In genomic region chr17:81925860-81926450, GRCh38 we compare ENCODE assay signal across 8 cellular contexts. TPM values are rescaled to one million over a fixed set of nuclear protein-coding genes. Genes with fewer than 3 reads are reported as not detected.
DNase-seq lines count a peak whose midpoint lies in the region; ATAC-seq and TF ChIP-seq lines count a peak whose summit lies in the region.

No MANE protein-coding gene starts in this region.

- H3K4me3 Mint-ChIP-seq in HFFc6: peak overlapping the region; percentile 91
- peak overlapping the region; percentile 95 to 97 for H3K4me3 Mint-ChIP-seq in activated T-cell treated with anti-CD3 and anti-CD28 coated beads, Interleukin-2, amount 50 U/mL, for 72 hours
- H3K4me3 Mint-ChIP-seq in stimulated activated memory B cell treated with anti-CD40 and anti-IgM and Interleukin-4, amounts not matched to agents 10 μg/mL and 1 μg/mL and 100 μg/mL, for 72 hours: peak overlapping the region; percentile 92

- peak overlapping the region; percentile 54 for H3K4me3 ChIP-seq in iPS-11a (ENCODE audit: low read depth, low read length)

- POLR2A ChIA-PET in GM10248 (lab: Yijun Ruan, JAX): interaction anchor here (0.5 to 1.5 kb wide), 4 partner anchors 9 to 374 kb away, joined by 3 to 8 read pairs (median 6); partner anchors contain the start of gene FAAP100

- no peak for DNase-seq in HFFc6
- DNase-seq in activated T-cell treated with anti-CD3 and anti-CD28 coated beads, Interleukin-2, amount 50 U/mL, for 72 hours: no peak
- DNase-seq in effector CD4-positive, alpha-beta T cell: no peak
- no peak for DNase-seq in GM10248 (ENCODE audit: extremely low spot score)
- DNase-seq in kidney tubule cell (ENCODE audit: low spot score): no peak
- DNase-seq in iPS-NIHi7 (ENCODE audit: extremely low spot score): no peak

- H3K27me3 Mint-ChIP-seq in HFFc6 (ENCODE audit: insufficient read depth): no peaks in the 10 kb centered on the region; the same call in 1 of the 2 replicates
- no peaks in the 10 kb centered on the region for H3K27me3 Mint-ChIP-seq in activated T-cell treated with anti-CD3 and anti-CD28 coated beads, Interleukin-2, amount 50 U/mL, for 72 hours (ENCODE audit: low read depth)
- H3K27me3 Mint-ChIP-seq in stimulated activated memory B cell treated with anti-CD40 and anti-IgM and Interleukin-4, amounts not matched to agents 10 μg/mL and 1 μg/mL and 100 μg/mL, for 72 hours: peaks cover 24% of the 10 kb centered on the region

- ATAC-seq in activated T-cell treated with anti-CD3 and anti-CD28 coated beads, Interleukin-2, amount 50 U/mL, for 72 hours (replicated peaks in 1 of 2): no peak
- no peak for ATAC-seq in stimulated activated memory B cell treated with anti-CD40 and anti-IgM and Interleukin-4, amounts not matched to agents 10 μg/mL and 1 μg/mL and 100 μg/mL, for 72 hours

- peaks cover 22% of the 10 kb centered on the region for H3K4me1 Mint-ChIP-seq in HFFc6 (ENCODE audit: low read depth)
- H3K4me1 Mint-ChIP-seq in activated T-cell treated with anti-CD3 and anti-CD28 coated beads, Interleukin-2, amount 50 U/mL, for 72 hours (ENCODE audit: low read depth): peaks cover 40% of the 10 kb centered on the region
- H3K4me1 Mint-ChIP-seq in stimulated activated memory B cell treated with anti-CD40 and anti-IgM and Interleukin-4, amounts not matched to agents 10 μg/mL and 1 μg/mL and 100 μg/mL, for 72 hours: peaks cover 36% of the 10 kb centered on the region

- H3K9me3 Mint-ChIP-seq in HFFc6: no peaks in the 10 kb centered on the region
- H3K9me3 Mint-ChIP-seq in activated T-cell treated with anti-CD3 and anti-CD28 coated beads, Interleukin-2, amount 50 U/mL, for 72 hours: no peaks in the 10 kb centered on the region
- H3K9me3 Mint-ChIP-seq in stimulated activated memory B cell treated with anti-CD40 and anti-IgM and Interleukin-4, amounts not matched to agents 10 μg/mL and 1 μg/mL and 100 μg/mL, for 72 hours: no peaks in the 10 kb centered on the region

- peaks cover 4% of the 10 kb centered on the region; the same call in 1 of the 2 replicates for H3K36me3 Mint-ChIP-seq in HFFc6 (ENCODE audit: low read depth)
- H3K36me3 Mint-ChIP-seq in activated T-cell treated with anti-CD3 and anti-CD28 coated beads, Interleukin-2, amount 50 U/mL, for 72 hours (ENCODE audit: insufficient read depth in 2 of 2): peaks cover 2% of the 10 kb centered on the region in 2 donors
- peaks cover 15% of the 10 kb centered on the region for H3K36me3 Mint-ChIP-seq in stimulated activated memory B cell treated with anti-CD40 and anti-IgM and Interleukin-4, amounts not matched to agents 10 μg/mL and 1 μg/mL and 100 μg/mL, for 72 hours

- CTCF ChIA-PET in GM10248 (lab: Yijun Ruan, JAX): interaction anchor here (1.1 to 2.7 kb wide), 6 partner anchors 9 to 104 kb away, joined by 4 to 9 read pairs (median 6); no protein-coding TSS in a partner anchor

- TF ChIP-seq CTCF in HFFc6 (IDR thresholded peaks at IDR 0.05): no peak
- no peak for TF ChIP-seq CTCF in GM10248 (IDR thresholded peaks at IDR 0.05; ENCODE audit: control extremely low read depth, extremely low read depth, low read depth, missing control alignments)

- peak overlapping the region; percentile 88 for H3K27ac Mint-ChIP-seq in HFFc6
- peak overlapping the region; percentile 92 for H3K27ac Mint-ChIP-seq in activated T-cell treated with anti-CD3 and anti-CD28 coated beads, Interleukin-2, amount 50 U/mL, for 72 hours
- peak overlapping the region; percentile 87 for H3K27ac Mint-ChIP-seq in stimulated activated memory B cell treated with anti-CD40 and anti-IgM and Interleukin-4, amounts not matched to agents 10 μg/mL and 1 μg/mL and 100 μg/mL, for 72 hours

RNA-seq across cellular contexts. Expression of gene MAFG, which starts 1.6 kb away (rescaled TPM):
- 10 to 100 TPM; 17.7 to 22.4 (median 18.2) TPM for total RNA-seq in HFFc6 (2021; fragmentation: NEBNext Ultra II Directional; extraction: Animal tissue kit (Norgen Biotek cat#: 25700))
- total RNA-seq in activated T-cell treated with anti-CD3 and anti-CD28 coated beads, Interleukin-2, amount 50 U/mL, for 72 hours: 10 to 100 TPM; 41.5 to 44.7 TPM

RNA-seq across cellular contexts. Expression of gene SIRT7, which starts 8.0 kb away (rescaled TPM):
- total RNA-seq in HFFc6 (2021; fragmentation: NEBNext Ultra II Directional; extraction: Animal tissue kit (Norgen Biotek cat#: 25700)): 10 to 100 TPM; 16.2 to 20.7 (median 18.5) TPM
- 10 to 100 TPM; 42.2 to 44.2 TPM for total RNA-seq in activated T-cell treated with anti-CD3 and anti-CD28 coated beads, Interleukin-2, amount 50 U/mL, for 72 hours

RNA-seq across cellular contexts. Expression of gene PYCR1, which starts 11.1 kb away (rescaled TPM):
- 100 to 1,000 TPM in 4 of 6 experiments, 10 to 100 TPM in 2; 97.9 to 147 (median 110) TPM for total RNA-seq in HFFc6 (2021; fragmentation: NEBNext Ultra II Directional; extraction: Animal tissue kit (Norgen Biotek cat#: 25700))
- total RNA-seq in activated T-cell treated with anti-CD3 and anti-CD28 coated beads, Interleukin-2, amount 50 U/mL, for 72 hours: 100 to 1,000 TPM; 141 to 178 TPM

RNA-seq across cellular contexts. Expression of gene PCYT2, which starts 14.8 kb away (rescaled TPM):
- 10 to 100 TPM; 33.2 to 45.8 (median 35.8) TPM for total RNA-seq in HFFc6 (2021; fragmentation: NEBNext Ultra II Directional; extraction: Animal tissue kit (Norgen Biotek cat#: 25700))
- 10 to 100 TPM; 13.9 to 14.2 TPM for total RNA-seq in activated T-cell treated with anti-CD3 and anti-CD28 coated beads, Interleukin-2, amount 50 U/mL, for 72 hours

RNA-seq across cellular contexts. Expression of gene MYADML2, which starts 21.1 kb away (rescaled TPM):
- not detected for total RNA-seq in HFFc6 (2021; fragmentation: NEBNext Ultra II Directional; extraction: Animal tissue kit (Norgen Biotek cat#: 25700))
- total RNA-seq in activated T-cell treated with anti-CD3 and anti-CD28 coated beads, Interleukin-2, amount 50 U/mL, for 72 hours: not detected
